In genomic region chr6:119071576-119071975, GRCh38 we compare ENCODE assay signal across 25 cellular contexts. TPM values are rescaled to one million over a fixed set of nuclear protein-coding genes. Genes with fewer than 3 reads are reported as not detected.
DNase-seq lines count a peak whose midpoint lies in the region; ATAC-seq, FAIRE-seq and TF ChIP-seq lines count a peak whose summit lies in the region.
"Had no signal": no experiment of that assay in that cellular context is flagged by ENCODE, and none has a peak within 500 bp of the region (broad histone marks: within the 10 kb centered on the region; RNA-seq: fewer than 3 reads in every experiment).

No MANE protein-coding gene starts in this region.

- H3K27me3 ChIP-seq in hepatocyte = no peaks in the 10 kb centered on the region
- H3K27me3 ChIP-seq in HepG2 (ENCODE audit: control insufficient read depth in 1 of 2, insufficient read depth in 2 of 2, low read length in 2 of 2) = no peaks in the 10 kb centered on the region

- FAIRE-seq in HepG2 (lab: Jason Lieb, UNC) = no peak
- no peak for FAIRE-seq in GM19239 (lab: Jason Lieb, UNC)
- FAIRE-seq in D721Med (lab: Jason Lieb, UNC) = no peak
- FAIRE-seq: A204.1, GM12878, GM18507, H54 had no signal

- H3K9me3 ChIP-seq in hepatocyte (ENCODE audit: low read depth) (no peaks in the 10 kb centered on the region), HepG2 (ENCODE audit: low read length) (no peaks in the 10 kb centered on the region), mucosa of descending colon (no peaks in the 10 kb centered on the region)
- H3K9me3 ChIP-seq: BLaER1, Caco-2, HAP-1 had no signal

- no TSS peak for BruUV-seq in HepG2 (replicated peaks; lab: Mats Ljungman, UMichigan)

- TF ChIP-seq CTCF in hepatocyte (IDR thresholded peaks at IDR 0.05; ENCODE audit: poor library complexity) (no peak), HepG2 (CRISPR knock-in tag; IDR thresholded peaks at IDR 0.05) (no peak), mucosa of descending colon (IDR thresholded peaks at IDR 0.05) (no peak), D721Med (IDR thresholded peaks at IDR 0.05; ENCODE audit: insufficient read depth, missing control alignments) (no peak)

- no peak overlapping the region for H3K9ac ChIP-seq in HepG2 (ENCODE audit: insufficient read depth, low read depth, low read length)
- H3K9ac ChIP-seq: BLaER1 had no signal

- DNase-seq in HuH-7 (ENCODE audit: low spot score) = peak; percentile 47
- DNase-seq in hepatocyte (ENCODE audit: low spot score) = peak; percentile 55
- DNase-seq in HepG2 (ENCODE audit: low spot score) = peak; percentile 65
- DNase-seq in mucosa of descending colon = no peak
- no peak for DNase-seq in GM19239 (ENCODE audit: insufficient read length, low spot score)
- DNase-seq in activated CD8-positive, alpha-beta memory T cell treated with anti-CD3 and anti-CD28 coated beads for 24 hours = no peak
- no peak for DNase-seq in activated naive CD4-positive, alpha-beta T cell (lab: John Stamatoyannopoulos, UW)
- DNase-seq in D721Med (ENCODE audit: insufficient read length, low spot score) = no peak
- DNase-seq: Caco-2; CD4-positive, CD25-positive, alpha-beta regulatory T cell; CD8-positive, alpha-beta T cell; DMS 273 treated with DMSO at 0.1 percent for 48 hours; DMS79; EL; GDM1; GOT3; HFFc6 had no signal

- no peaks in the 10 kb centered on the region for H3K9me2 ChIP-seq in hepatocyte (replicated peaks; ENCODE audit: insufficient read depth)

- H3K79me2 ChIP-seq in hepatocyte = peaks cover 7% of the 10 kb centered on the region
- H3K79me2 ChIP-seq in HepG2 (ENCODE audit: insufficient read depth, low read length) = no peaks in the 10 kb centered on the region

- H3K4me3 ChIP-seq in hepatocyte = no peak overlapping the region
- no peak overlapping the region for H3K4me3 ChIP-seq in HepG2 (replicated peaks in 1 of 3; ENCODE audit: insufficient read depth in 1 of 3, low read depth in 2 of 3, low read length in 3 of 3)
- H3K4me3 ChIP-seq in mucosa of descending colon = no peak overlapping the region
- H3K4me3 ChIP-seq: BLaER1, GM12878, HAP-1 had no signal

- CTCF ChIA-PET in HepG2 (lab: Yijun Ruan, JAX; ENCODE audit: low intra/inter-chr PET ratio, low total read pairs) = no interaction called here

- no peak for TF ChIP-seq POLR2A in HepG2 (IDR thresholded peaks at IDR 0.05; ENCODE audit: insufficient read depth in 1 of 2, low read depth in 2 of 2, low read length in 2 of 2)

- H3K4me1 ChIP-seq in hepatocyte (ENCODE audit: insufficient read depth) (no peaks in the 10 kb centered on the region), HepG2 (ENCODE audit: insufficient read depth, low read length) (peaks cover 18% of the 10 kb centered on the region), mucosa of descending colon (ENCODE audit: low read depth) (no peaks in the 10 kb centered on the region)

- ATAC-seq in HepG2 (peak; percentile 94), mucosa of descending colon (peak; percentile 57)
- ATAC-seq: CD8-positive, alpha-beta T cell; GM12878 had no signal

- intact Hi-C loops in HepG2 (cut with micrococcal nuclease; ENCODE audit: unreplicated experiment) = no loop called here
- intact Hi-C loops in mucosa of descending colon (cut with DNase I, micrococcal nuclease) = no loop called here

- in situ Hi-C loops in HepG2 (cut with HindIII; ENCODE audit: extremely low pct_ligation_motif_present, low pct_unique_long_range_greater_than_20kb) = no loop called here

- POLR2A ChIA-PET in HepG2 (lab: Yijun Ruan, JAX) = no interaction called here

- H2AFZ ChIP-seq in hepatocyte (no peak overlapping the region), HepG2 (ENCODE audit: low read length) (no peak overlapping the region)

- H3K36me3 ChIP-seq in hepatocyte (replicated peaks; ENCODE audit: insufficient read depth, low read depth) = no peaks in the 10 kb centered on the region
- H3K36me3 ChIP-seq in HepG2 (replicated peaks in 1 of 2; ENCODE audit: control insufficient read depth in 1 of 2, insufficient read depth in 2 of 2, low read length in 2 of 2) = no peaks in the 10 kb centered on the region
- no peaks in the 10 kb centered on the region for H3K36me3 ChIP-seq in mucosa of descending colon (ENCODE audit: low read depth)
- H3K36me3 ChIP-seq: BLaER1, HAP-1 had no signal

- H4K20me1 ChIP-seq in hepatocyte (ENCODE audit: insufficient read depth, poor library complexity, severe bottlenecking) (no peaks in the 10 kb centered on the region), HepG2 (ENCODE audit: insufficient read depth, low read length) (no peaks in the 10 kb centered on the region)
- H4K20me1 ChIP-seq: BLaER1 had no signal

- WGBS in hepatocyte (ENCODE audit: low lambda C conversion rate, missing lambda C conversion rate) = 81% methylated on average over 2 of the region's 2 CpGs
- WGBS in HepG2 (ENCODE audit: low lambda C conversion rate) = 57% methylated on average over 2 of the region's 2 CpGs

- H3K4me2 ChIP-seq in hepatocyte (no peak overlapping the region), HepG2 (ENCODE audit: low read depth, low read length) (no peak overlapping the region)
- H3K4me2 ChIP-seq: BLaER1 had no signal

- TF ChIP-seq EP300 in HepG2 (IDR thresholded peaks at IDR 0.05; ENCODE audit: low read depth in 2 of 2, low read length in 2 of 2) = peak in 1 of 2 experiments; percentile 63; a peak in 1 of 4 replicates
- no peak for TF ChIP-seq EP300 in HepG2 (CRISPR knock-in tag; IDR thresholded peaks at IDR 0.05; ENCODE audit: borderline replicate concordance)

- peak overlapping the region; percentile 8 for H3K27ac ChIP-seq in hepatocyte
- no peak overlapping the region for H3K27ac ChIP-seq in HepG2 (ENCODE audit: extremely low read length, insufficient read depth, low read length)
- H3K27ac ChIP-seq: 22Rv1, BLaER1, C4-2B had no signal

- TF ChIP-seq RAD21 in HepG2 (CRISPR knock-in tag; IDR thresholded peaks at IDR 0.05) = no peak

TF ChIP-seq in HepG2, 621 proteins besides CTCF, POLR2A, EP300 and RAD21 (continues in another document):
- no peak for TF ChIP-seq HOXA5 (CRISPR knock-in tag; IDR thresholded peaks at IDR 0.05)
- TF ChIP-seq TBX3 (IDR thresholded peaks at IDR 0.05; ENCODE audit: borderline replicate concordance) = peak; percentile 54; the same call in 1 of the 2 replicates
- TF ChIP-seq ZNF362 (CRISPR knock-in tag; IDR thresholded peaks at IDR 0.05; ENCODE audit: borderline replicate concordance) = peak; percentile 69; the same call in 1 of the 2 replicates
- TF ChIP-seq POGZ (CRISPR knock-in tag; IDR thresholded peaks at IDR 0.05) = peak; percentile 42; the same call in 1 of the 2 replicates
- TF ChIP-seq HNF4A (CRISPR knock-in tag; IDR thresholded peaks at IDR 0.05) = peak; percentile 62
- TF ChIP-seq MYPOP (CRISPR knock-in tag; IDR thresholded peaks at IDR 0.05) = no peak

RNA-seq across cellular contexts. Expression of gene FAM184A, which starts 6.9 kb away (rescaled TPM):
- total RNA-seq in hepatocyte = 7.4 and 14.1 TPM in 2 replicates
- polyA plus RNA-seq in hepatocyte = 4.8 and 5.6 TPM in 2 replicates
- total RNA-seq in HepG2 (2016; rRNA removed; fragmentation: Illumina TruSeq; extraction: Trizol) = 16.0 and 18.0 TPM in 2 replicates
- total RNA-seq in HepG2 (2016; cell fraction: cytosol; rRNA removed; fragmentation: Illumina TruSeq; extraction: Trizol; ENCODE audit: low read depth) = 4.4 and 5.4 TPM in 2 replicates
- 16.1 and 16.7 TPM in 2 replicates for total RNA-seq in HepG2 (2016; cell fraction: insoluble cytoplasmic fraction; rRNA removed; fragmentation: Illumina TruSeq; extraction: Trizol)
- 7.8 and 11.8 TPM in 2 replicates for total RNA-seq in HepG2 (2016; cell fraction: membrane; rRNA removed; fragmentation: Illumina TruSeq; extraction: Trizol)
- total RNA-seq in HepG2 (2016; cell fraction: nucleus; rRNA removed; fragmentation: Illumina TruSeq; extraction: Trizol) = 29.6 and 31.1 TPM in 2 replicates
- polyA plus RNA-seq in HepG2 (2011; rRNA removed) = 6.5 and 7.0 TPM in 2 replicates
- polyA plus RNA-seq in HepG2 (2011; cell fraction: cytosol; rRNA removed) = 2.1 and 3.1 TPM in 2 replicates
- polyA plus RNA-seq in HepG2 (2011; cell fraction: nucleus; rRNA removed) = 4.9 and 7.2 TPM in 2 replicates
- polyA plus RNA-seq in HepG2 (2012) = 6.3 and 6.4 TPM in 2 replicates
- polyA plus RNA-seq in HepG2 (2016; cell fraction: cytosol; fragmentation: Illumina TruSeq; extraction: Trizol; ENCODE audit: low read depth) = 2.1 and 2.3 TPM in 2 replicates
- polyA plus RNA-seq in HepG2 (2016; cell fraction: insoluble cytoplasmic fraction; fragmentation: Illumina TruSeq; extraction: Trizol; ENCODE audit: low read depth) = 14.2 and 15.0 TPM in 2 replicates
- 4.0 and 5.0 TPM in 2 replicates for polyA plus RNA-seq in HepG2 (2016; cell fraction: membrane; fragmentation: Illumina TruSeq; extraction: Trizol; ENCODE audit: low read depth)
- polyA plus RNA-seq in HepG2 (2016; cell fraction: nucleus; fragmentation: Illumina TruSeq; extraction: Trizol; ENCODE audit: insufficient read depth, low read depth) = 23.3 and 27.1 TPM in 2 replicates
- 1.5 TPM in 1 of 2 replicates, not detected in the other for polyA minus RNA-seq in HepG2 (2011; rRNA and poly(A)+ RNA removed; ENCODE audit: low replicate concordance)
- 2.9 and 3.9 TPM in 2 replicates for polyA minus RNA-seq in HepG2 (2011; cell fraction: cytosol; rRNA and poly(A)+ RNA removed)
- 17.5 and 24.4 TPM in 2 replicates for polyA minus RNA-seq in HepG2 (2011; cell fraction: nucleus; rRNA and poly(A)+ RNA removed)
- 1 to 10 TPM in 1 of 3 donors, under 1 TPM in 2; 0.60 to 3.4 (median 0.87) TPM for total RNA-seq in mucosa of descending colon
- total RNA-seq: GM12878, HFFc6 had no signal

Comparison
In these comparisons a context has a peak if more than half of its experiments do, and no peak if none do; other contexts are left out.
1. DNase-seq: peak in HuH-7 (single experiment), hepatocyte (single experiment) and HepG2 (single experiment); none in mucosa of descending colon (0 of 3), GM19239 (single experiment), activated CD8-positive, alpha-beta memory T cell treated with anti-CD3 and anti-CD28 coated beads for 24 hours (single experiment), activated naive CD4-positive, alpha-beta T cell (0 of 4) and D721Med (single experiment).